ENCODE assay signal across 22 cellular contexts in the genomic region with DNA sequence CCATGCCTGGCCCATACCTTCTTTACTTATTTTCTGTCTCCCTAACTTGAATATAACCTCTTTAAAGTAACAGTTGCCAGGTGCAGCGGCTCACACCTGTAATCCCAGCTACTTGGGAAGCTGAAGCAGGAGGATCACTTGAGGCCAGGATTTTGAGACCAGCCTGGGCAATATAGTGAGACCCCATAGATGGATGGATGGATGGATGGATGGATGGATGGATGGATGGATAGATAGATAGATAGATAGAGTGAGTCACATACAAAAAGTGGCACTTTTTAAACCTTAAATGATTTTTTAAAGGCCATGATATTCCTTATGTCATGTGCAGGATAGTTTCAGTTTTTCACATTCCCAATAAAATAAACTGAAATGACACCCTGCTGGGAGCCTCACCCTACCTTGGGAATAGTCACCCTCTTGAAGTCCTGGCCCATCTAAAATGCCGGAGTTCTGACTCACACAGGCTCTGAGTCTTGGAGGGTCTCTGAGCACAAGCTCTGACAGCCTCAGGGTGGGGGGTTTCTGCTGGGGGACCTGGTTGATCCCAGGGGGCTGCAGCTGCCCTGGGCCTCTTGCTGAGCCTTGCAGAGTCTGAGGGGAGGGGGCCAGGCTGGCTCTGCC.
"Had no signal": no experiment of that assay in that cellular context is flagged by ENCODE, and none has a peak within 500 bp of the region (broad histone marks: within the 10 kb centered on the region; RNA-seq: fewer than 3 reads in every experiment).

No MANE protein-coding gene starts in this region.

- H3K27me3 ChIP-seq: breast epithelium, Peyer's patch, SJSA1 had no signal

- H3K4me1 ChIP-seq: breast epithelium had no signal

- H3K4me3 ChIP-seq: breast epithelium, Peyer's patch, SJSA1 had no signal

- H3K9me3 ChIP-seq: breast epithelium, Peyer's patch, SJSA1 had no signal

- H3K9me3 Mint-ChIP-seq: activated naive CD4-positive, alpha-beta T cell treated with anti-CD3 and anti-CD28 coated beads, Interleukin-2, amount 50 U/mL, for 24 hours; T-helper 1 cell treated with Interleukin-12 subunit alpha and Interleukin-12 subunit beta and Interleukin-4 antibody, amounts not matched to agents 30 μg/mL and 1 μg/mL, for 36 hours had no signal

- H3K4me3 Mint-ChIP-seq: activated CD8-positive, alpha-beta T cell treated with anti-CD3 and anti-CD28 coated beads, Interleukin-2, amount 10 ng/mL, durations not matched to agents 7 days and 5 days; activated naive CD4-positive, alpha-beta T cell treated with anti-CD3 and anti-CD28 coated beads, Interleukin-2, amount 50 U/mL, for 24 hours; T-helper 1 cell treated with Interleukin-12 subunit alpha and Interleukin-12 subunit beta and Interleukin-4 antibody, amounts not matched to agents 30 μg/mL and 1 μg/mL, for 36 hours had no signal

- H3K27me3 Mint-ChIP-seq: activated naive CD4-positive, alpha-beta T cell treated with anti-CD3 and anti-CD28 coated beads, Interleukin-2, amount 50 U/mL, for 24 hours had no signal

- H3K27ac Mint-ChIP-seq: activated CD8-positive, alpha-beta T cell treated with anti-CD3 and anti-CD28 coated beads, Interleukin-2, amount 10 ng/mL, durations not matched to agents 7 days and 5 days; activated naive CD4-positive, alpha-beta T cell treated with anti-CD3 and anti-CD28 coated beads, Interleukin-2, amount 50 U/mL, for 24 hours; T-helper 1 cell treated with Interleukin-12 subunit alpha and Interleukin-12 subunit beta and Interleukin-4 antibody, amounts not matched to agents 30 μg/mL and 1 μg/mL, for 36 hours had no signal

- H3K36me3 Mint-ChIP-seq: activated naive CD4-positive, alpha-beta T cell treated with anti-CD3 and anti-CD28 coated beads, Interleukin-2, amount 50 U/mL, for 24 hours had no signal

- DNase-seq: activated CD4-positive, alpha-beta T cell treated with anti-CD3 and anti-CD28 coated beads for 48 hours; activated CD4-positive, alpha-beta T cell treated with anti-CD3 and anti-CD28 coated beads, Interleukin-2, amount 50 U/mL, for 4 hours; activated CD4-positive, CD25-positive, alpha-beta regulatory T cell treated with anti-CD3 and anti-CD28 coated beads, Interleukin-2, amount 50 U/mL, for 72 hours; activated CD8-positive, alpha-beta memory T cell treated with anti-CD3 and anti-CD28 coated beads, Interleukin-2, amount 50 U/mL, for 48 hours; activated CD8-positive, alpha-beta T cell treated with anti-CD3 and anti-CD28 coated beads, Interleukin-2, amount 10 ng/mL, durations not matched to agents 7 days and 5 days; activated naive CD4-positive, alpha-beta T cell; activated T-cell treated with anti-CD3 and anti-CD28 coated beads, Interleukin-2, amount 50 U/mL, for 1 hour; aorta; caudate nucleus; MM.1S; NCI-H1105 treated with DMSO at 0.1 percent for 48 hours; NCI-H1436 treated with DMSO at 0.1 percent for 48 hours; NCI-H187; NCI-H2081; NCI-H446; NCI-H524; Peyer's patch; Right ventricle myocardium superior had no signal
